Comparison of ENCODE assay signal across 4 cellular contexts in genomic region chr18:51540562-51540961, GRCh38.
TF ChIP-seq lines count a peak whose summit lies in the region.

No MANE protein-coding gene starts in this region.

TF ChIP-seq in HepG2, 621 proteins besides CTCF, POLR2A, EP300 and RAD21:
- TF ChIP-seq MAFF (IDR thresholded peaks at IDR 0.05; ENCODE audit: low read depth, low read length), result peak; percentile 77
- TF ChIP-seq TBX2 (CRISPR knock-in tag; IDR thresholded peaks at IDR 0.05; ENCODE audit: borderline replicate concordance), result no peak
- peak; percentile 63 to 77 for TF ChIP-seq MAFK (conservative IDR thresholded peaks at IDR 0.05 in 1 of 2, IDR thresholded peaks at IDR 0.05 in 1 of 2; ENCODE audit: low read length in 2 of 2)

TF ChIP-seq in A549, 52 proteins besides CTCF, POLR2A, EP300 and RAD21:
- no peak for TF ChIP-seq USF2 (IDR thresholded peaks at IDR 0.05)
- TF ChIP-seq MAFK (IDR thresholded peaks at IDR 0.05; ENCODE audit: partially characterized antibody), result peak; percentile 68
TF ChIP-seq in A549: peak in this region for 1.

TF ChIP-seq in K562, 482 proteins besides CTCF, POLR2A, EP300 and RAD21 (continues in another document):
- TF ChIP-seq, protein P1, sequence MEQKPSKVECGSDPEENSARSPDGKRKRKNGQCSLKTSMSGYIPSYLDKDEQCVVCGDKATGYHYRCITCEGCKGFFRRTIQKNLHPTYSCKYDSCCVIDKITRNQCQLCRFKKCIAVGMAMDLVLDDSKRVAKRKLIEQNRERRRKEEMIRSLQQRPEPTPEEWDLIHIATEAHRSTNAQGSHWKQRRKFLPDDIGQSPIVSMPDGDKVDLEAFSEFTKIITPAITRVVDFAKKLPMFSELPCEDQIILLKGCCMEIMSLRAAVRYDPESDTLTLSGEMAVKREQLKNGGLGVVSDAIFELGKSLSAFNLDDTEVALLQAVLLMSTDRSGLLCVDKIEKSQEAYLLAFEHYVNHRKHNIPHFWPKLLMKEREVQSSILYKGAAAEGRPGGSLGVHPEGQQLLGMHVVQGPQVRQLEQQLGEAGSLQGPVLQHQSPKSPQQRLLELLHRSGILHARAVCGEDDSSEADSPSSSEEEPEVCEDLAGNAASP (IDR thresholded peaks at IDR 0.05), result no peak
- TF ChIP-seq CUX1 (CRISPR knock-in tag; IDR thresholded peaks at IDR 0.05), result no peak
- no peak for TF ChIP-seq NUFIP1 (IDR thresholded peaks at IDR 0.05; ENCODE audit: partially characterized antibody)
- no peak for TF ChIP-seq ZNF699 (CRISPR knock-in tag; IDR thresholded peaks at IDR 0.05; ENCODE audit: insufficient replicate concordance)
- no peak for TF ChIP-seq TAF7 (tag; IDR thresholded peaks at IDR 0.05)
- TF ChIP-seq ATF3 (IDR thresholded peaks at IDR 0.05), result no peak
- no peak for TF ChIP-seq ATF3 (CRISPR knock-in tag; conservative IDR thresholded peaks at IDR 0.05)
- TF ChIP-seq, protein P2, sequence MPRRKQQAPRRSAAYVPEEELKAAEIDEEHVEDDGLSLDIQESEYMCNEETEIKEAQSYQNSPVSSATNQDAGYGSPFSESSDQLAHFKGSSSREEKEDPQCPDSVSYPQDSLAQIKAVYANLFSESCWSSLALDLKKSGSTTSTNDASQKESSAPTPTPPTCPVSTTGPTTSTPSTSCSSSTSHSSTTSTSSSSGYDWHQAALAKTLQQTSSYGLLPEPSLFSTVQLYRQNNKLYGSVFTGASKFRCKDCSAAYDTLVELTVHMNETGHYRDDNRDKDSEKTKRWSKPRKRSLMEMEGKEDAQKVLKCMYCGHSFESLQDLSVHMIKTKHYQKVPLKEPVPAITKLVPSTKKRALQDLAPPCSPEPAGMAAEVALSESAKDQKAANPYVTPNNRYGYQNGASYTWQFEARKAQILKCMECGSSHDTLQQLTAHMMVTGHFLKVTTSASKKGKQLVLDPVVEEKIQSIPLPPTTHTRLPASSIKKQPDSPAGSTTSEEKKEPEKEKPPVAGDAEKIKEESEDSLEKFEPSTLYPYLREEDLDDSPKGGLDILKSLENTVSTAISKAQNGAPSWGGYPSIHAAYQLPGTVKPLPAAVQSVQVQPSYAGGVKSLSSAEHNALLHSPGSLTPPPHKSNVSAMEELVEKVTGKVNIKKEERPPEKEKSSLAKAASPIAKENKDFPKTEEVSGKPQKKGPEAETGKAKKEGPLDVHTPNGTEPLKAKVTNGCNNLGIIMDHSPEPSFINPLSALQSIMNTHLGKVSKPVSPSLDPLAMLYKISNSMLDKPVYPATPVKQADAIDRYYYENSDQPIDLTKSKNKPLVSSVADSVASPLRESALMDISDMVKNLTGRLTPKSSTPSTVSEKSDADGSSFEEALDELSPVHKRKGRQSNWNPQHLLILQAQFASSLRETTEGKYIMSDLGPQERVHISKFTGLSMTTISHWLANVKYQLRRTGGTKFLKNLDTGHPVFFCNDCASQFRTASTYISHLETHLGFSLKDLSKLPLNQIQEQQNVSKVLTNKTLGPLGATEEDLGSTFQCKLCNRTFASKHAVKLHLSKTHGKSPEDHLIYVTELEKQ (CRISPR knock-in tag; IDR thresholded peaks at IDR 0.05), result no peak
- TF ChIP-seq SMAD2 (IDR thresholded peaks at IDR 0.05; ENCODE audit: low read depth, low read length), result no peak

TF ChIP-seq in H1, 55 proteins besides CTCF, POLR2A, EP300 and RAD21:
- no peak for TF ChIP-seq CBX8 (IDR thresholded peaks at IDR 0.05; ENCODE audit: borderline replicate concordance, low read depth, low read length)
- peak; percentile 24; the same call in 1 of the 2 replicates for TF ChIP-seq MAFK (IDR thresholded peaks at IDR 0.05; ENCODE audit: low read depth, low read length)
